8 cellular contexts compared by ENCODE assay signal in genomic region chr22:43090130-43090789, GRCh38. TPM values are rescaled to one million over a fixed set of nuclear protein-coding genes. Genes with fewer than 3 reads are reported as not detected.
DNase-seq lines count a peak whose midpoint lies in the region; ATAC-seq and TF ChIP-seq lines count a peak whose summit lies in the region.

No MANE protein-coding gene starts in this region.

- 0 out of 2 replicates have a peak, but pooled peaks cover 4% of the 10 kb centered on the region for H4K20me1 ChIP-seq in PC-9 (ENCODE audit: insufficient read depth)

- DNase-seq in DMS 273 treated with DMSO at 0.1 percent for 48 hours (lab: John Stamatoyannopoulos, UW) (peak; percentile 71), HuH-7 (ENCODE audit: low spot score) (peak; percentile 81), PC-9 (peak; percentile 52 to 80), germinal center (ENCODE audit: low spot score) (peak; percentile 68), pons (ENCODE audit: low spot score) (peak; percentile 83)
- peak; percentile 70 for DNase-seq in activated effector memory CD4-positive, alpha-beta T cell treated with anti-CD3 and anti-CD28 coated beads, Interleukin-2, amount 50 U/mL, for 16 hours

- H3K4me3 ChIP-seq in PC-9 = peak overlapping the region; percentile 93; the same call in 1 of the 2 replicates

- H3K4me2 ChIP-seq in PC-9 = peak overlapping the region; percentile 91

- H3K36me3 ChIP-seq in PC-9 (ENCODE audit: low read depth) = no peaks in the 10 kb centered on the region

- no peak overlapping the region for H2AFZ ChIP-seq in PC-9

- H3K4me1 ChIP-seq in PC-9 (replicated peaks; ENCODE audit: insufficient read depth) = peaks cover 18% of the 10 kb centered on the region

- no peaks in the 10 kb centered on the region for H3K27me3 ChIP-seq in PC-9 (ENCODE audit: insufficient read depth, low read depth)

- no peaks in the 10 kb centered on the region for H3K79me2 ChIP-seq in PC-9 (ENCODE audit: low read depth)

- CTCF ChIA-PET in PC-9 (lab: Charles Lee) = interaction anchor here (0.6 to 1.1 kb wide), 5 partner anchors 100 to 714 kb away, joined by 3 to 15 read pairs (median 3); no protein-coding TSS in a partner anchor

- ATAC-seq in GM18498 (IDR thresholded peaks at IDR 0.05; ENCODE audit: unreplicated experiment) (no peak), GM19463 (IDR thresholded peaks at IDR 0.05; ENCODE audit: unreplicated experiment) (no peak)

- intact Hi-C loops in PC-9 (cut with micrococcal nuclease; ENCODE audit: unreplicated experiment) = loop anchor here (5.0 kb wide), 1 partner anchor 223 kb away; no protein-coding TSS in a partner anchor

- POLR2A ChIA-PET in PC-9 (lab: Charles Lee; ENCODE audit: unreplicated experiment) = interaction anchor here (0.6 to 0.7 kb wide), 2 partner anchors 36 to 508 kb away, joined by 4 to 11 read pairs; no protein-coding TSS in a partner anchor

- TF ChIP-seq CTCF in PC-9 (conservative IDR thresholded peaks at IDR 0.05) = peak; percentile 55; the same call in 1 of the 2 replicates

- H3K9me3 ChIP-seq in PC-9 (ENCODE audit: insufficient read depth, low read depth) = no peaks in the 10 kb centered on the region

- no peaks in the 10 kb centered on the region for H3K9me2 ChIP-seq in PC-9 (ENCODE audit: insufficient read depth)

- BruUV-seq in PC-9 (replicated peaks; lab: Mats Ljungman, UMichigan) = TSS peak; percentile 74

- peaks cover 50% of the 10 kb centered on the region for H3F3A ChIP-seq in PC-9 (ENCODE audit: insufficient read depth, low read depth)

- H3K27ac ChIP-seq in PC-9 = no peak overlapping the region

RNA-seq across cellular contexts. Expression of gene TTLL1, which starts 1.1 kb away (rescaled TPM):
- 7.8 and 11.2 TPM in 2 replicates for total RNA-seq in PC-9 (2021)

RNA-seq across cellular contexts. Expression of gene BIK, which starts 20.3 kb away (rescaled TPM):
- total RNA-seq in PC-9 (2021) = 10.6 and 14.5 TPM in 2 replicates

RNA-seq across cellular contexts. Expression of gene MCAT, which starts 52.9 kb away (rescaled TPM):
- 31.4 and 35.5 TPM in 2 replicates for total RNA-seq in PC-9 (2021)
